In genomic region chr7:55343860-55344606, GRCh38 we compare ENCODE assay signal across 15 cellular contexts.
"Had no signal": no experiment of that assay in that cellular context is flagged by ENCODE, and none has a peak within 500 bp of the region (broad histone marks: within the 10 kb centered on the region; RNA-seq: fewer than 3 reads in every experiment).

No MANE protein-coding gene starts in this region.

- H3K9me3 Mint-ChIP-seq: naive thymus-derived CD8-positive, alpha-beta T cell had no signal

- H3K36me3 ChIP-seq: colonic mucosa, esophagus squamous epithelium, ovary, right atrium auricular region, sigmoid colon, suprapubic skin, tibial artery, upper lobe of left lung, vagina had no signal

- H3K9me3 ChIP-seq: colonic mucosa, ovary, right atrium auricular region, sigmoid colon, suprapubic skin, tibial artery, upper lobe of left lung, vagina had no signal

- H3K27me3 ChIP-seq: colonic mucosa, ovary, right atrium auricular region, upper lobe of left lung, vagina had no signal

- H3K27ac ChIP-seq: colonic mucosa, esophagus squamous epithelium, ovary, right atrium auricular region, sigmoid colon, skin epidermis, suprapubic skin, tibial artery, upper lobe of left lung, vagina had no signal

- H3K4me1 Mint-ChIP-seq: naive thymus-derived CD8-positive, alpha-beta T cell had no signal

- H3K4me3 ChIP-seq: colonic mucosa, esophagus squamous epithelium, ovary, sigmoid colon, skin epidermis, suprapubic skin, tibial artery, upper lobe of left lung had no signal

- H3K27ac Mint-ChIP-seq: naive thymus-derived CD8-positive, alpha-beta T cell had no signal

- H3K4me1 ChIP-seq: colonic mucosa, esophagus squamous epithelium, sigmoid colon, tibial artery, upper lobe of left lung had no signal

- DNase-seq: colonic mucosa; dermis blood vessel endothelial cell; esophagus squamous epithelium; foreskin fibroblast; kidney glomerular epithelial cell; naive thymus-derived CD8-positive, alpha-beta T cell; ovary; sigmoid colon; stimulated activated naive CD4-positive, alpha-beta T cell; tibial artery had no signal
